In the genomic region with DNA sequence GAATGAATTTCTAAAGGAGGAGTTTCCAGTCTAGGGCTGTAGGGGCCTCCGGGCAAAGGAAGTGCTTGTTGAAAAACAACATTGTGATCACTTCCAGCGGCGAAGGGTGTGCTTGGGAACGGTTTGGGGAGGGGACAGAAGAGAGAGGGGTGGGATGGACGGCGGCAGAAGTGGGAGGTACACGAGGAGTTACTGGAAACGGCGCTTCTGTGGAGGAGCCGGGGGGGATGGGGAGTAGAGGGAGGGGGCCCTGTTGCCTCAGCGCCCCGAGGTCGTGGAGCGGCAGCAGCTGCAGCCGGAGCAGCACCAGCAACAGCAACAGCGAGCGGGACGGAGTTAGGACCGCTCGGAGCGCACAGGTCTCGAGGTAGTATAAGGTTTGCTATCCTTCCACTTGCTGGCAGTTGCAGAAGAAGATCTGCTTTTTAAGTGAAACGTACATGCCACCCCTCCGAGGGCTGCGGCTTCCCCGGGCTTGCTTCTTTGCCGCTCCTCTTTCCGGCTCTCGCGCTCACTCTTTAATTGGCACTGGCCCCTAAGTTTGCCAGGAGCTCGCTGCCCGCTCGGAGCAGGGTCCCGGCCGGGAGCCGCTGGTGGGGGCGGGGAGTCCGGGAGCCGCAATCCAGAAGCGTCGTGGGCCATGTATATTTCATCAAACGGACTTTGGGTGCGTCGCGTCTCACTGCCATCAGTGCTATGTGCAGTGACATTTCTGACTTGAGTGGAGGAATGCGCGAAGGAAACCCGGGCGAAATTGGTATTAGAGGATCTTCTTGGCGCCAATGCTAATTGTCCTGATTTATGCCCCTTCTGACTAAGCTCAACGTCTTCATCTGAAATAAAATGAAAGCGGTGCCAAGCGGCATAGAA, we compare ENCODE assay signal across 8 cellular contexts. TPM values are rescaled to one million over a fixed set of nuclear protein-coding genes. Genes with fewer than 3 reads are reported as not detected.
A peak's percentile ranks its signal among the peaks of the same experiment; 100 is the strongest.
DNase-seq lines count a peak whose midpoint lies in the region; ATAC-seq and TF ChIP-seq lines count a peak whose summit lies in the region.

No MANE protein-coding gene starts in this region.

- ATAC-seq in left cardiac atrium (peak; percentile 39 to 67), HG03280 (IDR thresholded peaks at IDR 0.05; ENCODE audit: unreplicated experiment) (no peak)

- DNase-seq in A673 (ENCODE audit: low spot score) (peak; percentile 90), GM12864 (ENCODE audit: low read depth) (no peak), left cardiac atrium (peak; percentile 21), pons (ENCODE audit: low spot score) (peak; percentile 25), NCI-H1694 treated with DMSO at 0.1 percent for 48 hours (lab: John Stamatoyannopoulos, UW) (no peak)

- TF ChIP-seq EP300 in Ishikawa (IDR thresholded peaks at IDR 0.05; ENCODE audit: borderline replicate concordance), result no peak

- no peaks in the 10 kb centered on the region for H3K27me3 ChIP-seq in A673 (replicated peaks; ENCODE audit: insufficient read depth, low read depth, low read length, poor library complexity)

- CTCF ChIA-PET in A673 (lab: Charles Lee), result no interaction called here

- H3K4me1 ChIP-seq in A673 (ENCODE audit: insufficient read depth, low read length, poor library complexity, severe bottlenecking), result peaks cover 24% of the 10 kb centered on the region

- H3K27ac Mint-ChIP-seq in activated naive CD4-positive, alpha-beta T cell treated with anti-CD3 and anti-CD28 coated beads, Interleukin-2, amount 50 U/mL, for 24 hours, result no peak overlapping the region

- H3K9me3 Mint-ChIP-seq in activated naive CD4-positive, alpha-beta T cell treated with anti-CD3 and anti-CD28 coated beads, Interleukin-2, amount 50 U/mL, for 24 hours, result no peaks in the 10 kb centered on the region

- POLR2A ChIA-PET in A673 (lab: Charles Lee; ENCODE audit: low non-redundant PET), result interaction anchor here (0.9 kb wide), 1 partner anchor 34 kb away, joined by 13 read pairs; no protein-coding TSS in a partner anchor

- H3K27ac ChIP-seq in A673 (ENCODE audit: low read depth, low read length, poor library complexity, severe bottlenecking), result peak overlapping the region; percentile 96

- H3K27me3 Mint-ChIP-seq in activated naive CD4-positive, alpha-beta T cell treated with anti-CD3 and anti-CD28 coated beads, Interleukin-2, amount 50 U/mL, for 24 hours, result peaks cover 52% of the 10 kb centered on the region

- intact Hi-C loops in A673 (cut with micrococcal nuclease; ENCODE audit: unreplicated experiment), result loop anchor here (1.0 to 10.0 kb wide), 7 partner anchors 83 to 1115 kb away; no protein-coding TSS in a partner anchor
- intact Hi-C loops in left cardiac atrium (cut with DNase I), result no loop called here

- H3K9me3 ChIP-seq in A673 (ENCODE audit: low read depth, low read length, poor library complexity, severe bottlenecking), result no peaks in the 10 kb centered on the region

- TF ChIP-seq RAD21 in Ishikawa (IDR thresholded peaks at IDR 0.05; ENCODE audit: low read depth), result no peak

- no peaks in the 10 kb centered on the region for H3K36me3 ChIP-seq in A673 (ENCODE audit: insufficient read depth, low read length, poor library complexity, severe bottlenecking)

- peak overlapping the region; percentile 92 for H3K4me3 ChIP-seq in A673 (ENCODE audit: low read depth, low read length, poor library complexity, severe bottlenecking)
- peak overlapping the region; percentile 38 for H3K4me3 ChIP-seq in GM12864 (ENCODE audit: low read depth, low read length)

- H3K4me1 Mint-ChIP-seq in activated naive CD4-positive, alpha-beta T cell treated with anti-CD3 and anti-CD28 coated beads, Interleukin-2, amount 50 U/mL, for 24 hours, result peaks cover 26% of the 10 kb centered on the region

- H3K4me3 Mint-ChIP-seq in activated naive CD4-positive, alpha-beta T cell treated with anti-CD3 and anti-CD28 coated beads, Interleukin-2, amount 50 U/mL, for 24 hours, result peak overlapping the region; percentile 87

- TF ChIP-seq CTCF in A673 (conservative IDR thresholded peaks at IDR 0.05; ENCODE audit: low read depth, low read length) (no peak), GM12864 (IDR thresholded peaks at IDR 0.05; ENCODE audit: low read depth, low read length, missing control alignments) (no peak)

- H3K36me3 Mint-ChIP-seq in activated naive CD4-positive, alpha-beta T cell treated with anti-CD3 and anti-CD28 coated beads, Interleukin-2, amount 50 U/mL, for 24 hours, result no peaks in the 10 kb centered on the region

- BruUV-seq in A673 (replicated peaks; lab: Mats Ljungman, UMichigan), result TSS peak; percentile 69

TF ChIP-seq in Ishikawa, 13 proteins besides CTCF, POLR2A, EP300 and RAD21:
- 0 out of 2 replicates have a peak, but pooled peaks have one; percentile 32 for TF ChIP-seq MAX (IDR thresholded peaks at IDR 0.05)
- TF ChIP-seq NFIC (IDR thresholded peaks at IDR 0.05), result no peak

RNA-seq across cellular contexts. Expression of gene NTNG1, which starts 0.8 kb away (rescaled TPM):
- total RNA-seq in A673 (2021), result 91.5 and 93.8 TPM in 2 replicates
- 1 to 10 TPM in 1 of 2 donors, under 1 TPM in 1; 0.26 to 1.2 TPM for total RNA-seq in left cardiac atrium

Comparison
In these comparisons a context has a peak if more than half of its experiments do, and no peak if none do; other contexts are left out.
1. DNase-seq: peak in A673 (single experiment), left cardiac atrium (single experiment) and pons (single experiment); none in GM12864 (single experiment) and NCI-H1694 treated with DMSO at 0.1 percent for 48 hours (single experiment).
2. RNA of gene NTNG1, which starts 0.8 kb away (total RNA-seq): 91.5 to 93.8 TPM in A673; 0.26 to 1.2 TPM in left cardiac atrium; every median in the first group is over 10 times any median in the second.